22 cellular contexts compared by ENCODE assay signal in the genomic region with DNA sequence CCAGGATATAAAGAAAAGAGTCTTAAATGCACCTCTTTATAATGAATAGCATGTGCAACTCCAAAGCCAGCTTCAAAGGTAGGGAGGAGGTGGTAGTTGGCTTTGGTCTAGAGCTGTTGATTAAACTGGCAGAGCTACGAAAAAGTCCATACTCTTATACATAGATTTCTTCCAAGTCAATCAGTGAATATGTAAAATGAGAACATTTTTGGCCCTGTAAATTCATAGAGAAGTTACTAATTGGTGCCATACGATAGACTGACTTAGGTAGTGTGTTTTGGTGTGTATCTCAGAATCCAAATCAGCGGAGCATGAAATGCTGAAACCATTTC. TPM values are rescaled to one million over a fixed set of nuclear protein-coding genes. Genes with fewer than 3 reads are reported as not detected.
DNase-seq lines count a peak whose midpoint lies in the region; ATAC-seq, FAIRE-seq and TF ChIP-seq lines count a peak whose summit lies in the region.
"Had no signal": no experiment of that assay in that cellular context is flagged by ENCODE, and none has a peak within 500 bp of the region (broad histone marks: within the 10 kb centered on the region; RNA-seq: fewer than 3 reads in every experiment).

No MANE protein-coding gene starts in this region.

- H3K9me3 Mint-ChIP-seq in HFFc6 = no peaks in the 10 kb centered on the region
- H3K9me3 Mint-ChIP-seq: CD8-positive, alpha-beta T cell had no signal

- H3K4me3 ChIP-seq in muscle layer of colon (ENCODE audit: low read depth in 1 of 2, low read length in 2 of 2) (no peak overlapping the region), prostate gland (no peak overlapping the region), vagina (no peak overlapping the region)
- H3K4me3 ChIP-seq: BLaER1 treated with 17β-estradiol and CSF1 and Interleukin-3, amounts not matched to agents 10 nM and 100 nM had no signal

- no peaks in the 10 kb centered on the region for H3K36me3 Mint-ChIP-seq in HFFc6 (ENCODE audit: low read depth)

- no peak for TF ChIP-seq POLR2A in prostate gland (IDR thresholded peaks at IDR 0.05)
- no peak for TF ChIP-seq POLR2A in vagina (IDR thresholded peaks at IDR 0.05)

- intact Hi-C loops in prostate gland (cut with DNase I) = no loop called here
- intact Hi-C loops in vagina (cut with DNase I) = no loop called here

- no peak overlapping the region for H3K4me3 Mint-ChIP-seq in HFFc6
- H3K4me3 Mint-ChIP-seq: CD8-positive, alpha-beta T cell had no signal

- no peak overlapping the region for H3K9ac ChIP-seq in muscle layer of colon (ENCODE audit: low read length)
- H3K9ac ChIP-seq: BLaER1 treated with 17β-estradiol and CSF1 and Interleukin-3, amounts not matched to agents 10 nM and 100 nM had no signal

- H3K4me1 Mint-ChIP-seq in HFFc6 (ENCODE audit: low read depth) = peaks cover 16% of the 10 kb centered on the region

- DNase-seq in D721Med (ENCODE audit: insufficient read length, low spot score) = no peak
- DNase-seq in HFFc6 = no peak
- no peak for DNase-seq in epithelial cell of prostate (ENCODE audit: low read depth, low spot score)
- DNase-seq in prostate gland (ENCODE audit: low spot score) = no peak
- no peak for DNase-seq in vagina (ENCODE audit: extremely low spot score in 2 of 2)
- no peak for DNase-seq in NCI-H1105 treated with DMSO at 0.1 percent for 48 hours (lab: John Stamatoyannopoulos, UW)
- DNase-seq: CD8-positive, alpha-beta T cell; Kasumi-1; MM.1S; NCI-H1092 treated with DMSO at 0.1 percent for 48 hours; NCI-H187; NCI-H2107; NCI-H2227 treated with DMSO at 0.1 percent for 48 hours; NK-92 treated with Interleukin-12 subunit alpha and Interleukin-12 subunit beta, amount 100 ng/mL, for 24 hours; SW 1271 had no signal

- no peaks in the 10 kb centered on the region for H3K9me3 ChIP-seq in muscle layer of colon (ENCODE audit: low read length)
- H3K9me3 ChIP-seq in prostate gland = no peaks in the 10 kb centered on the region
- H3K9me3 ChIP-seq in vagina = no peaks in the 10 kb centered on the region
- H3K9me3 ChIP-seq: BLaER1 treated with 17β-estradiol and CSF1 and Interleukin-3, amounts not matched to agents 10 nM and 100 nM had no signal

- peak; percentile 21 for FAIRE-seq in D721Med (lab: Jason Lieb, UNC)
- FAIRE-seq: GM12892, GM18507, RCC 7860 had no signal

- ATAC-seq in HG02571 (IDR thresholded peaks at IDR 0.05; ENCODE audit: unreplicated experiment) = no peak
- ATAC-seq: CD8-positive, alpha-beta T cell; Right ventricle myocardium inferior had no signal

- TF ChIP-seq CTCF in D721Med (IDR thresholded peaks at IDR 0.05; ENCODE audit: insufficient read depth, missing control alignments) (no peak), HFFc6 (IDR thresholded peaks at IDR 0.05) (no peak), prostate gland (IDR thresholded peaks at IDR 0.05) (no peak), vagina (IDR thresholded peaks at IDR 0.05) (no peak)

- 45% methylated on average over 3 of the region's 3 CpGs for WGBS in prostate gland

- peaks cover 3% of the 10 kb centered on the region; the same call in 1 of the 2 replicates for H3K27me3 Mint-ChIP-seq in HFFc6 (ENCODE audit: insufficient read depth)

- H3K27ac Mint-ChIP-seq in HFFc6 = peak overlapping the region; percentile 64
- H3K27ac Mint-ChIP-seq: CD8-positive, alpha-beta T cell had no signal

- H3K27me3 ChIP-seq in muscle layer of colon (ENCODE audit: control insufficient read depth in 1 of 2, insufficient read depth in 2 of 2, low read length in 2 of 2) = no peaks in the 10 kb centered on the region
- H3K27me3 ChIP-seq in prostate gland (replicated peaks; ENCODE audit: insufficient read depth) = no peaks in the 10 kb centered on the region
- no peaks in the 10 kb centered on the region for H3K27me3 ChIP-seq in vagina

- peaks cover under 1% of the 10 kb centered on the region for H3K36me3 ChIP-seq in muscle layer of colon (ENCODE audit: insufficient read depth, low read length)
- H3K36me3 ChIP-seq in prostate gland = no peaks in the 10 kb centered on the region
- peaks cover 0 to 2% of the 10 kb centered on the region in 2 donors for H3K36me3 ChIP-seq in vagina

- peaks cover 10% of the 10 kb centered on the region for H3K4me1 ChIP-seq in muscle layer of colon (ENCODE audit: insufficient read depth, low read length)
- no peaks in the 10 kb centered on the region for H3K4me1 ChIP-seq in prostate gland (replicated peaks)
- H3K4me1 ChIP-seq in vagina = peaks cover 11% of the 10 kb centered on the region
- H3K4me1 ChIP-seq: BLaER1 treated with 17β-estradiol and CSF1 and Interleukin-3, amounts not matched to agents 10 nM and 100 nM had no signal

- H3K27ac ChIP-seq in epithelial cell of prostate (peak overlapping the region; percentile 41), muscle layer of colon (ENCODE audit: low read depth, low read length) (peak overlapping the region; percentile 7), prostate gland (peak overlapping the region in 1 of 2 donors; percentile 20), vagina (no peak overlapping the region)
- H3K27ac ChIP-seq: BLaER1 treated with 17β-estradiol and CSF1 and Interleukin-3, amounts not matched to agents 10 nM and 100 nM had no signal

RNA-seq across cellular contexts. Expression of gene DPY19L3, which starts 17.2 kb away (rescaled TPM):
- total RNA-seq in HFFc6 (2021; fragmentation: NEBNext Ultra II Directional; extraction: Animal tissue kit (Norgen Biotek cat#: 25700)) = 10 to 100 TPM; 23.5 to 32.7 (median 26.5) TPM
- total RNA-seq in prostate gland (10 to 100 TPM; 53.0 to 66.5 TPM), vagina (10.3 TPM)

RNA-seq across cellular contexts. Expression of gene ZNF507, which starts 42.9 kb away (rescaled TPM):
- 10 to 100 TPM; 13.0 to 18.3 (median 16.0) TPM for total RNA-seq in HFFc6 (2021; fragmentation: NEBNext Ultra II Directional; extraction: Animal tissue kit (Norgen Biotek cat#: 25700))
- total RNA-seq in prostate gland (10 to 100 TPM; 19.0 to 37.5 TPM), vagina (27.5 TPM)
